In the genomic region with DNA sequence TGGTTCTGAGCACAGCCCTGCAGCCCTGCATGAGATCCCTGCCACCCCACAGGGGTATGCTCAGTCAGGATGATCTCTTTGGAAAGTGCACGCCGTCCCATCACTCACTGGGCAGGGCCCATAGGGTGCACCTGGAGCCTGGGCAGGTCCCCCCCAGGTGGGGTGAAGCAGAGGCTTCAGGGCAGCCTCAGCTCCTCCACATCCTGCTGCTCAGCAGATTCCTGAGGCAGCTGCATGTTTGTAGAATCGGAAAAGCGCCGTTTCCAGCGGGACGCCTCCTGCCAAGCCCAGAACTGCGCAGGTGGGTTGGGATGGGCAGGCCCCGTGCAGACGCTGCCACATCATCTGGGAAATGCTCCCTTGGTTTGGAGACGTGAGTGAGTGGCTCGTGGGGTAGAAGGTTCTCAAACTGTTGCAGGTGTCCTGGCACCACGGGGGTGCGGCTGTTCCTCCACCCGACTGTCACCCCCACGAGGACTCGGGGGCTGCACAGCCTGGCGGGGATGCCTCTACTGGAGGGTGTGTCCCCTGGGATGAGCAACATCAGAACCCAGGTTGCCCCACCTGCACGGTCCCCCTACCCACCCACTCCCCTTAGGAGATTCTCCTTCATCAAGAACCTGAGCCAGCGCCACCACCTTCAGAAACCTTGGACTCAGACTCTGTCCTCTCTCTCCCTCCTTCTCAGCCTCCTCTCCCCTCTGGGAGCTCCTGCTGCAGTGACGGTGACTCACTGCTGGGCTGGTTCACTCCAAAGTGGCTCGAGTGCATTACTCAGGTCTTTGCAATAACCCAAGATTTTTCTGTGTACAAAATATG, we compare ENCODE assay signal across 16 cellular contexts.
DNase-seq lines count a peak whose midpoint lies in the region; ATAC-seq, FAIRE-seq and TF ChIP-seq lines count a peak whose summit lies in the region.
"Had no signal": no experiment of that assay in that cellular context is flagged by ENCODE, and none has a peak within 500 bp of the region (broad histone marks: within the 10 kb centered on the region; RNA-seq: fewer than 3 reads in every experiment).

No MANE protein-coding gene starts in this region.

- no peaks in the 10 kb centered on the region; the same call in 1 of the 2 replicates for H3K36me3 Mint-ChIP-seq in HFFc6 (ENCODE audit: low read depth)
- H3K36me3 Mint-ChIP-seq in astrocyte (ENCODE audit: low read depth, unreplicated experiment): peaks cover 4% of the 10 kb centered on the region
- H3K36me3 Mint-ChIP-seq in activated CD8-positive, alpha-beta T cell treated with anti-CD3 and anti-CD28 coated beads, Interleukin-2, amount 10 ng/mL, durations not matched to agents 7 days and 5 days (ENCODE audit: low read depth): no peaks in the 10 kb centered on the region
- H3K36me3 Mint-ChIP-seq: natural killer cell treated with Interleukin-12 subunit alpha and Interleukin-12 subunit beta and Interleukin-15 and Interleukin-18, amount 100 ng/mL, for 72 hours had no signal

- no peak overlapping the region for H3K4me2 ChIP-seq in astrocyte (ENCODE audit: low read length)
- H3K4me2 ChIP-seq: BLaER1, GM23338 had no signal

- POLR2A ChIA-PET in activated CD8-positive, alpha-beta T cell treated with anti-CD3 and anti-CD28 coated beads, Interleukin-2, amount 10 ng/mL, durations not matched to agents 7 days and 5 days (lab: Charles Lee): no interaction called here

- no peaks in the 10 kb centered on the region for H3K36me3 ChIP-seq in astrocyte (ENCODE audit: insufficient read depth, low read length)
- H3K36me3 ChIP-seq in lower lobe of right lung: no peaks in the 10 kb centered on the region
- H3K36me3 ChIP-seq: BLaER1, transverse colon had no signal

- TF ChIP-seq CTCF in HFFc6 (IDR thresholded peaks at IDR 0.05) (no peak), astrocyte (IDR thresholded peaks at IDR 0.05; ENCODE audit: insufficient read depth, low read depth, low read length) (no peak), lower lobe of right lung (IDR thresholded peaks at IDR 0.05) (no peak)

- H3K4me1 Mint-ChIP-seq in HFFc6 (ENCODE audit: low read depth): peaks cover 8% of the 10 kb centered on the region; the same call in 1 of the 2 replicates
- H3K4me1 Mint-ChIP-seq in astrocyte (ENCODE audit: low read depth, unreplicated experiment): peaks cover 8% of the 10 kb centered on the region
- H3K4me1 Mint-ChIP-seq in activated CD8-positive, alpha-beta T cell treated with anti-CD3 and anti-CD28 coated beads, Interleukin-2, amount 10 ng/mL, durations not matched to agents 7 days and 5 days (ENCODE audit: low read depth): no peaks in the 10 kb centered on the region

- no peak overlapping the region for H2AFZ ChIP-seq in astrocyte (ENCODE audit: low read depth, low read length)
- H2AFZ ChIP-seq: GM23338 had no signal

- H3K4me3 Mint-ChIP-seq in HFFc6 (no peak overlapping the region), astrocyte (ENCODE audit: unreplicated experiment) (peak overlapping the region; percentile 30)
- H3K4me3 Mint-ChIP-seq in activated CD8-positive, alpha-beta T cell treated with anti-CD3 and anti-CD28 coated beads, Interleukin-2, amount 10 ng/mL, durations not matched to agents 7 days and 5 days: no peak overlapping the region
- H3K4me3 Mint-ChIP-seq: GM23338; IgD-negative memory B cell; natural killer cell treated with Interleukin-12 subunit alpha and Interleukin-12 subunit beta and Interleukin-15 and Interleukin-18, amount 100 ng/mL, for 72 hours had no signal

- no peak overlapping the region for H3K9ac ChIP-seq in astrocyte (ENCODE audit: low read length)
- H3K9ac ChIP-seq: BLaER1 had no signal

- no peaks in the 10 kb centered on the region for H3K79me2 ChIP-seq in astrocyte (ENCODE audit: insufficient read depth, low read length)

- no peak for FAIRE-seq in astrocyte (lab: Jason Lieb, UNC)

- intact Hi-C loops in lower lobe of right lung (cut with DNase I): no loop called here

- H3K9me3 Mint-ChIP-seq in HFFc6 (peaks cover 4% of the 10 kb centered on the region; the same call in 1 of the 2 replicates), astrocyte (ENCODE audit: unreplicated experiment) (no peaks in the 10 kb centered on the region)
- no peaks in the 10 kb centered on the region for H3K9me3 Mint-ChIP-seq in activated CD8-positive, alpha-beta T cell treated with anti-CD3 and anti-CD28 coated beads, Interleukin-2, amount 10 ng/mL, durations not matched to agents 7 days and 5 days (ENCODE audit: insufficient read depth)
- H3K9me3 Mint-ChIP-seq: GM23338; IgD-negative memory B cell; natural killer cell treated with Interleukin-12 subunit alpha and Interleukin-12 subunit beta and Interleukin-15 and Interleukin-18, amount 100 ng/mL, for 72 hours had no signal

- no peak overlapping the region for H3K4me3 ChIP-seq in astrocyte (ENCODE audit: insufficient read depth, low read depth, low read length)
- H3K4me3 ChIP-seq in lower lobe of right lung: no peak overlapping the region
- H3K4me3 ChIP-seq: BLaER1, GM23338, transverse colon had no signal

- no peaks in the 10 kb centered on the region for H3K27me3 ChIP-seq in astrocyte (ENCODE audit: insufficient read depth, low read length)
- peaks cover 4% of the 10 kb centered on the region for H3K27me3 ChIP-seq in lower lobe of right lung (ENCODE audit: low read depth)
- H3K27me3 ChIP-seq: BLaER1, transverse colon had no signal

- H3K9me3 ChIP-seq in astrocyte (ENCODE audit: insufficient read depth, low read depth, low read length) (peaks cover 4% of the 10 kb centered on the region), lower lobe of right lung (no peaks in the 10 kb centered on the region)
- H3K9me3 ChIP-seq: transverse colon had no signal

- H3K27ac Mint-ChIP-seq in HFFc6: no peak overlapping the region
- peak overlapping the region; percentile 55 for H3K27ac Mint-ChIP-seq in astrocyte (ENCODE audit: unreplicated experiment)
- no peak overlapping the region for H3K27ac Mint-ChIP-seq in activated CD8-positive, alpha-beta T cell treated with anti-CD3 and anti-CD28 coated beads, Interleukin-2, amount 10 ng/mL, durations not matched to agents 7 days and 5 days
- H3K27ac Mint-ChIP-seq: GM23338; IgD-negative memory B cell; natural killer cell treated with Interleukin-12 subunit alpha and Interleukin-12 subunit beta and Interleukin-15 and Interleukin-18, amount 100 ng/mL, for 72 hours had no signal

- ATAC-seq in lower lobe of right lung (no peak), HG02973 (IDR thresholded peaks at IDR 0.05; ENCODE audit: unreplicated experiment) (no peak)
- ATAC-seq in activated CD8-positive, alpha-beta T cell treated with anti-CD3 and anti-CD28 coated beads, Interleukin-2, amount 10 ng/mL, durations not matched to agents 7 days and 5 days: no peak
- ATAC-seq: GM23338; natural killer cell treated with Interleukin-12 subunit alpha and Interleukin-12 subunit beta and Interleukin-15 and Interleukin-18, amount 100 ng/mL, for 72 hours had no signal

- peaks cover 13% of the 10 kb centered on the region for H4K20me1 ChIP-seq in astrocyte (ENCODE audit: insufficient read depth, low read length)

- CTCF ChIA-PET in activated CD8-positive, alpha-beta T cell treated with anti-CD3 and anti-CD28 coated beads, Interleukin-2, amount 10 ng/mL, durations not matched to agents 7 days and 5 days (lab: Charles Lee): no interaction called here

- H3K27me3 Mint-ChIP-seq in HFFc6 (ENCODE audit: insufficient read depth) (peaks cover 3% of the 10 kb centered on the region), astrocyte (ENCODE audit: low read depth, unreplicated experiment) (peaks cover 28% of the 10 kb centered on the region)
- H3K27me3 Mint-ChIP-seq in activated CD8-positive, alpha-beta T cell treated with anti-CD3 and anti-CD28 coated beads, Interleukin-2, amount 10 ng/mL, durations not matched to agents 7 days and 5 days (ENCODE audit: low read depth): no peaks in the 10 kb centered on the region

- DNase-seq in AG08396 (ENCODE audit: low spot score) (peak; percentile 90), HFFc6 (peak; percentile 59), astrocyte (ENCODE audit: low read depth) (peak; percentile 65), lower lobe of right lung (peak; percentile 23), HT-29 (ENCODE audit: low spot score) (no peak)
- no peak for DNase-seq in stimulated activated CD8-positive, alpha-beta memory T cell treated with anti-CD3 and anti-CD28 coated beads, Interleukin-4, amount 100 ng/mL, for 48 hours
- no peak for DNase-seq in activated CD8-positive, alpha-beta T cell treated with anti-CD3 and anti-CD28 coated beads, Interleukin-2, amount 10 ng/mL, durations not matched to agents 7 days and 5 days
- DNase-seq: activated gamma-delta T cell treated with Interleukin-2 at 50 U/mL for 16 hours, DMS53, NCI-H1092, transverse colon had no signal

- peaks cover 5% of the 10 kb centered on the region for H3K4me1 ChIP-seq in astrocyte (ENCODE audit: insufficient read depth, low read length)
- no peaks in the 10 kb centered on the region for H3K4me1 ChIP-seq in lower lobe of right lung
- H3K4me1 ChIP-seq: transverse colon had no signal

- no peak overlapping the region for H3K27ac ChIP-seq in astrocyte (ENCODE audit: low read depth, low read length)
- no peak overlapping the region for H3K27ac ChIP-seq in lower lobe of right lung
- H3K27ac ChIP-seq: BLaER1, transverse colon had no signal

Comparison
In these comparisons a context has a peak if more than half of its experiments do, and no peak if none do; other contexts are left out.
1. DNase-seq: peak in AG08396 (single experiment), HFFc6 (single experiment), astrocyte (single experiment) and lower lobe of right lung (single experiment); none in stimulated activated CD8-positive, alpha-beta memory T cell treated with anti-CD3 and anti-CD28 coated beads, Interleukin-4, amount 100 ng/mL, for 48 hours (single experiment), HT-29 (single experiment) and activated CD8-positive, alpha-beta T cell treated with anti-CD3 and anti-CD28 coated beads, Interleukin-2, amount 10 ng/mL, durations not matched to agents 7 days and 5 days (single experiment).